In the genomic region with DNA sequence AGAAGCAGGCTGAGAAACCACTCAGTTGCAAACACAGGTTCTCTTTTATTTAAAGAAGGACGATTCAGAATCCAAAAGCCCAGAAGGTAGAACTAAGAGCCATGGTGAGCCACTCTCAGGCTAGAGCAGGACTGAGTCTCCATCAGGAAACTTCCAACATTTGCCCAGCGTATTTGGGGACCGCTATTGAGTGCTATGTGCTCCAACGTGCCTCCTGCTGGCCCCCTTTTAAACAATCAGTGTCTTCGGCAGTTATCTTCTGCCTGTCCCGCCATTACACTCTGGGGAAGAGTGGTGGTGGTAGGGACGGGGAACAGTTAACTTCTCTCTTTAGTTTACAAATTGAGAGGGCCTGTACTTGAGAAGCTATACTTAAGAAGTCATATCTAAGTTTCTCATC, we compare ENCODE assay signal across 1 cellular context.
TF ChIP-seq lines count a peak whose summit lies in the region.

No MANE protein-coding gene starts in this region.

TF ChIP-seq in GM23338, 12 proteins besides CTCF, POLR2A, EP300 and RAD21 (continued from another document):
- TF ChIP-seq, protein P1, sequence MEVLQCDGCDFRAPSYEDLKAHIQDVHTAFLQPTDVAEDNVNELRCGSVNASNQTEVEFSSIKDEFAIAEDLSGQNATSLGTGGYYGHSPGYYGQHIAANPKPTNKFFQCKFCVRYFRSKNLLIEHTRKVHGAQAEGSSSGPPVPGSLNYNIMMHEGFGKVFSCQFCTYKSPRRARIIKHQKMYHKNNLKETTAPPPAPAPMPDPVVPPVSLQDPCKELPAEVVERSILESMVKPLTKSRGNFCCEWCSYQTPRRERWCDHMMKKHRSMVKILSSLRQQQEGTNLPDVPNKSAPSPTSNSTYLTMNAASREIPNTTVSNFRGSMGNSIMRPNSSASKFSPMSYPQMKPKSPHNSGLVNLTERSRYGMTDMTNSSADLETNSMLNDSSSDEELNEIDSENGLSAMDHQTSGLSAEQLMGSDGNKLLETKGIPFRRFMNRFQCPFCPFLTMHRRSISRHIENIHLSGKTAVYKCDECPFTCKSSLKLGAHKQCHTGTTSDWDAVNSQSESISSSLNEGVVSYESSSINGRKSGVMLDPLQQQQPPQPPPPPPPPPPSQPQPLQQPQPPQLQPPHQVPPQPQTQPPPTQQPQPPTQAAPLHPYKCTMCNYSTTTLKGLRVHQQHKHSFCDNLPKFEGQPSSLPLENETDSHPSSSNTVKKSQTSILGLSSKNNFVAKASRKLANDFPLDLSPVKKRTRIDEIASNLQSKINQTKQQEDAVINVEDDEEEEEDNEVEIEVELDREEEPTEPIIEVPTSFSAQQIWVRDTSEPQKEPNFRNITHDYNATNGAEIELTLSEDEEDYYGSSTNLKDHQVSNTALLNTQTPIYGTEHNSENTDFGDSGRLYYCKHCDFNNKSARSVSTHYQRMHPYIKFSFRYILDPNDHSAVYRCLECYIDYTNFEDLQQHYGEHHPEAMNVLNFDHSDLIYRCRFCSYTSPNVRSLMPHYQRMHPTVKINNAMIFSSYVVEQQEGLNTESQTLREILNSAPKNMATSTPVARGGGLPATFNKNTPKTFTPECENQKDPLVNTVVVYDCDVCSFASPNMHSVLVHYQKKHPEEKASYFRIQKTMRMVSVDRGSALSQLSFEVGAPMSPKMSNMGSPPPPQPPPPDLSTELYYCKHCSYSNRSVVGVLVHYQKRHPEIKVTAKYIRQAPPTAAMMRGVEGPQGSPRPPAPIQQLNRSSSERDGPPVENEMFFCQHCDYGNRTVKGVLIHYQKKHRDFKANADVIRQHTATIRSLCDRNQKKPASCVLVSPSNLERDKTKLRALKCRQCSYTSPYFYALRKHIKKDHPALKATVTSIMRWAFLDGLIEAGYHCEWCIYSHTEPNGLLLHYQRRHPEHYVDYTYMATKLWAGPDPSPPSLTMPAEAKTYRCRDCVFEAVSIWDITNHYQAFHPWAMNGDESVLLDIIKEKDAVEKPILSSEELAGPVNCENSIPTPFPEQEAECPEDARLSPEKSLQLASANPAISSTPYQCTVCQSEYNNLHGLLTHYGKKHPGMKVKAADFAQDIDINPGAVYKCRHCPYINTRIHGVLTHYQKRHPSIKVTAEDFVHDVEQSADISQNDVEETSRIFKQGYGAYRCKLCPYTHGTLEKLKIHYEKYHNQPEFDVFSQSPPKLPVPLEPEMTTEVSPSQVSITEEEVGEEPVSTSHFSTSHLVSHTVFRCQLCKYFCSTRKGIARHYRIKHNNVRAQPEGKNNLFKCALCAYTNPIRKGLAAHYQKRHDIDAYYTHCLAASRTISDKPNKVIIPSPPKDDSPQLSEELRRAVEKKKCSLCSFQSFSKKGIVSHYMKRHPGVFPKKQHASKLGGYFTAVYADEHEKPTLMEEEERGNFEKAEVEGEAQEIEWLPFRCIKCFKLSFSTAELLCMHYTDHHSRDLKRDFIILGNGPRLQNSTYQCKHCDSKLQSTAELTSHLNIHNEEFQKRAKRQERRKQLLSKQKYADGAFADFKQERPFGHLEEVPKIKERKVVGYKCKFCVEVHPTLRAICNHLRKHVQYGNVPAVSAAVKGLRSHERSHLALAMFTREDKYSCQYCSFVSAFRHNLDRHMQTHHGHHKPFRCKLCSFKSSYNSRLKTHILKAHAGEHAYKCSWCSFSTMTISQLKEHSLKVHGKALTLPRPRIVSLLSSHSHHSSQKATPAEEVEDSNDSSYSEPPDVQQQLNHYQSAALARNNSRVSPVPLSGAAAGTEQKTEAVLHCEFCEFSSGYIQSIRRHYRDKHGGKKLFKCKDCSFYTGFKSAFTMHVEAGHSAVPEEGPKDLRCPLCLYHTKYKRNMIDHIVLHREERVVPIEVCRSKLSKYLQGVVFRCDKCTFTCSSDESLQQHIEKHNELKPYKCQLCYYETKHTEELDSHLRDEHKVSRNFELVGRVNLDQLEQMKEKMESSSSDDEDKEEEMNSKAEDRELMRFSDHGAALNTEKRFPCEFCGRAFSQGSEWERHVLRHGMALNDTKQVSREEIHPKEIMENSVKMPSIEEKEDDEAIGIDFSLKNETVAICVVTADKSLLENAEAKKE (CRISPR knock-in tag; IDR thresholded peaks at IDR 0.05), result peak; percentile 3
- TF ChIP-seq JUNB (IDR thresholded peaks at IDR 0.05; ENCODE audit: unreplicated experiment), result no peak
- no peak for TF ChIP-seq STAT1 (IDR thresholded peaks at IDR 0.05; ENCODE audit: unreplicated experiment)
- TF ChIP-seq NANOG (IDR thresholded peaks at IDR 0.05; ENCODE audit: borderline replicate concordance), result no peak
- TF ChIP-seq, protein P2, sequence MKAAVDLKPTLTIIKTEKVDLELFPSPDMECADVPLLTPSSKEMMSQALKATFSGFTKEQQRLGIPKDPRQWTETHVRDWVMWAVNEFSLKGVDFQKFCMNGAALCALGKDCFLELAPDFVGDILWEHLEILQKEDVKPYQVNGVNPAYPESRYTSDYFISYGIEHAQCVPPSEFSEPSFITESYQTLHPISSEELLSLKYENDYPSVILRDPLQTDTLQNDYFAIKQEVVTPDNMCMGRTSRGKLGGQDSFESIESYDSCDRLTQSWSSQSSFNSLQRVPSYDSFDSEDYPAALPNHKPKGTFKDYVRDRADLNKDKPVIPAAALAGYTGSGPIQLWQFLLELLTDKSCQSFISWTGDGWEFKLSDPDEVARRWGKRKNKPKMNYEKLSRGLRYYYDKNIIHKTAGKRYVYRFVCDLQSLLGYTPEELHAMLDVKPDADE (IDR thresholded peaks at IDR 0.05), result no peak
- TF ChIP-seq ZNF114 (CRISPR knock-in tag; IDR thresholded peaks at IDR 0.05), result peak; percentile 56; the same call in 1 of the 2 replicates
- TF ChIP-seq CREB1 (CRISPR knock-in tag; IDR thresholded peaks at IDR 0.05; ENCODE audit: low read depth), result no peak
